In the genomic region with DNA sequence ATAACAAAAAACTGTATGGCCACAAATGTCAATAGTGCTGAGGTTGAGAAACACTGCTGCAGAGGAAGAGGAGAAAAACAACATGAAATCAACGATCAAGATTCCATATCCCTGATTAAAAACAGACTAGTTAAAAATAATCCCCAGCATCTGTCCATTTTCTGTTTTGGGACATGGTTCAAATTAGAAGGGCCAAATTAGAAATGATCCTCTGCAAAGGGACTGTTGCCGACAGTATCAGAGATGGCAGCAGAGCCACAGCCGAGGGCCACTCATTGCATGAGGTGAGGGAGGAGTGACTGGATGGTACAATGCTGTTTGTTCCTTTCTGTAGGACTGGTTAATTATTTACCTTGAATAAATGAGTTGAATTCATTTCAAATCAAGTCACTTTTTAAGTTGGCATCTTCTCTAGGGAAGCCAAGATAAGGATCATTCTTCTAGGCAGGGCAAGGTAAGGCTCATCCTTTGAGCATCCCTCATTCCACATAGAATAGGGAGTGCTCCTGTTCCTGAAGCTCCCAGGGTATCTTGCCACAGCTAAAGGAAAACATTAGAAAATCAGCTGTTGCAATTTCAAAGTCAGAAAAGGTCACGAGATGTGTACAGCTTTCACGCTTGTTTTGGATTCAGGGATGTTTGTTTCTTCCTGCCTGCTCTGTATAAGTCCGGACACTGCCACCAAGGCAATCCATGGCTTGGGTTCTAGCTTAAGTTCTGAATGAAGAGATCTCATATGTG, we compare ENCODE assay signal across 17 cellular contexts.
"Had no signal": no experiment of that assay in that cellular context is flagged by ENCODE, and none has a peak within 500 bp of the region (broad histone marks: within the 10 kb centered on the region; RNA-seq: fewer than 3 reads in every experiment).

No MANE protein-coding gene starts in this region.

- H3K4me3 ChIP-seq: colonic mucosa, heart right ventricle, stomach, thoracic aorta, transverse colon had no signal

- H3K36me3 ChIP-seq: colonic mucosa, heart right ventricle, stomach, thoracic aorta, transverse colon had no signal

- ATAC-seq: heart right ventricle; left ventricle myocardium superior; naive thymus-derived CD8-positive, alpha-beta T cell; right cardiac atrium; stimulated activated naive B cell treated with anti-CD40 and anti-IgM and Interleukin-4, amounts not matched to agents 10 μg/mL and 1 μg/mL and 100 μg/mL, for 72 hours had no signal

- H3K27me3 ChIP-seq: colonic mucosa, heart right ventricle, stomach, transverse colon had no signal

- H3K4me1 ChIP-seq: colonic mucosa, heart right ventricle, stomach, transverse colon had no signal

- DNase-seq: cerebellar nuclear complex; colonic mucosa; dermis blood vessel endothelial cell; heart right ventricle; hypothalamus; islet precursor cell; left ventricle myocardium superior; naive thymus-derived CD8-positive, alpha-beta T cell; right cardiac atrium; stimulated activated CD4-positive, alpha-beta T cell treated with anti-CD3 and anti-CD28 coated beads, Interleukin-2, amount 100 ng/mL, for 24 hours; stimulated activated CD4-positive, alpha-beta T cell treated with anti-CD3 and anti-CD28 coated beads, Interleukin-4, amount 100 ng/mL, for 4 hours; stimulated activated naive B cell treated with anti-CD40 and anti-IgM and Interleukin-4, amounts not matched to agents 10 μg/mL and 1 μg/mL and 100 μg/mL, for 72 hours; stomach; substantia nigra; transverse colon had no signal

- FAIRE-seq: frontal cortex had no signal

- H3K9me3 ChIP-seq: colonic mucosa, heart right ventricle, stomach, thoracic aorta, transverse colon had no signal

- H3K27ac ChIP-seq: colonic mucosa, heart right ventricle, stomach, thoracic aorta, transverse colon had no signal
